In the genomic region with DNA sequence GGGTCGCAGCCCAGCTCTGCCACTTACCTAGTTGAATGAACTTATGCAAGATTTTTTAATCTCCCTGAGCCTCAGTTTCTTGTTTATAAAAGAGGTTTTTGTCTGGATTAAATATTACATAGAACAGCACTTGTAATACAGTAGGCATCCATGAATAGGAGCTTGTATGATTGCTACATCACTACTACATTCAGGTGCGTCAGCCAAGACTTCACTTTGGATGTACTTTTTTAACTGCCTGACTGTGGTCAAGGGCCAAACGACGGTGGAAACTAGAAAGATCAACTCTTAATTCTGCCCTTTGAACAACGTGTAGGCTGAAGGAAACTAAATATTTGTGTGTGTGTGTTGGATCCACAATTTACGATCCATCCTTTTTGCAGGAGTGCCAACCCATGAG, we compare ENCODE assay signal across 16 cellular contexts.
DNase-seq lines count a peak whose midpoint lies in the region; ATAC-seq and TF ChIP-seq lines count a peak whose summit lies in the region.
"Had no signal": no experiment of that assay in that cellular context is flagged by ENCODE, and none has a peak within 500 bp of the region (broad histone marks: within the 10 kb centered on the region; RNA-seq: fewer than 3 reads in every experiment).

No MANE protein-coding gene starts in this region.

- H3K9me3 ChIP-seq in prostate gland = no peaks in the 10 kb centered on the region
- H3K9me3 ChIP-seq: BE2C had no signal

- no peaks in the 10 kb centered on the region for H3K27me3 ChIP-seq in prostate gland (replicated peaks; ENCODE audit: insufficient read depth)
- H3K27me3 ChIP-seq: BE2C had no signal

- no peak overlapping the region for H3K4me3 ChIP-seq in prostate gland

- DNase-seq in left lobe of liver (ENCODE audit: low spot score) (no peak), prostate gland (ENCODE audit: low spot score) (peak; percentile 11), NCI-H187 (lab: John Stamatoyannopoulos, UW) (no peak), COLO668 (lab: John Stamatoyannopoulos, UW; ENCODE audit: unreplicated experiment) (no peak), NCI-H1105 (lab: John Stamatoyannopoulos, UW) (no peak)
- DNase-seq: ACHN; BE2C; C1 segment of cervical spinal cord; CD4-positive, alpha-beta T cell; DMS79 treated with DMSO at 0.1 percent for 48 hours; GF-D8; GOT3; H7; HFFc6 had no signal

- ATAC-seq in left lobe of liver = peak; percentile 29
- ATAC-seq: HCT116 had no signal

- H3K36me3 ChIP-seq in prostate gland = no peaks in the 10 kb centered on the region
- H3K36me3 ChIP-seq: BE2C had no signal

- WGBS in prostate gland = 38% methylated on average over 6 of the region's 6 CpGs

- H3K27ac ChIP-seq in VCaP = peak overlapping the region; percentile 23; the same call in 1 of the 2 replicates
- H3K27ac ChIP-seq in prostate gland = no peak overlapping the region

- H3K4me1 ChIP-seq in prostate gland (replicated peaks) = no peaks in the 10 kb centered on the region
- H3K4me1 ChIP-seq: BE2C had no signal

- intact Hi-C loops in prostate gland (cut with DNase I) = no loop called here

- TF ChIP-seq POLR2A in prostate gland (IDR thresholded peaks at IDR 0.05) = no peak

- TF ChIP-seq CTCF in VCaP (conservative IDR thresholded peaks at IDR 0.05) (no peak), prostate gland (IDR thresholded peaks at IDR 0.05) (no peak)
